ENCODE assay signal across 8 cellular contexts in genomic region chr5:151094054-151094858, GRCh38. TPM values are rescaled to one million over a fixed set of nuclear protein-coding genes. Genes with fewer than 3 reads are reported as not detected.
DNase-seq lines count a peak whose midpoint lies in the region; ATAC-seq and TF ChIP-seq lines count a peak whose summit lies in the region.

No MANE protein-coding gene starts in this region.

- CTCF ChIA-PET in Caco-2 (lab: Charles Lee), result interaction anchor here (0.8 kb wide), 1 partner anchor 158 kb away, joined by 7 read pairs; no protein-coding TSS in a partner anchor

- H3K9me3 ChIP-seq in Caco-2, result no peaks in the 10 kb centered on the region

- H3K27me3 ChIP-seq in Caco-2 (replicated peaks; ENCODE audit: control insufficient read depth, insufficient read depth, low read length), result no peaks in the 10 kb centered on the region

- DNase-seq in Caco-2, result no peak
- peak; percentile 84 for DNase-seq in activated CD8-positive, alpha-beta memory T cell treated with anti-CD3 and anti-CD28 coated beads, Interleukin-2, amount 50 U/mL, for 48 hours
- DNase-seq in germinal center (ENCODE audit: low spot score), result peak; percentile 28
- peak; percentile 29 for DNase-seq in stimulated activated CD8-positive, alpha-beta memory T cell treated with anti-CD3 and anti-CD28 coated beads, Interleukin-12 subunit alpha, Interleukin-12 subunit beta, amount 100 ng/mL, for 1 hour (ENCODE audit: low read depth)
- no peak for DNase-seq in SIG-M5 treated with dmso at 0.1 percent for 504 hours (lab: John Stamatoyannopoulos, UW; ENCODE audit: unreplicated experiment)
- no peak for DNase-seq in SW 1271 (lab: John Stamatoyannopoulos, UW)

- peaks cover 38% of the 10 kb centered on the region for H3K4me1 ChIP-seq in Caco-2

- TF ChIP-seq CTCF in Caco-2 (IDR thresholded peaks at IDR 0.05; ENCODE audit: insufficient read depth in 1 of 2, low read depth in 1 of 2, low read length in 1 of 2, severe bottlenecking in 1 of 2, unreplicated experiment in 1 of 2), result no peak

- H3K4me1 Mint-ChIP-seq in Caco-2 (ENCODE audit: low read depth, unreplicated experiment), result peaks cover 29% of the 10 kb centered on the region

- H3K36me3 Mint-ChIP-seq in Caco-2 (ENCODE audit: insufficient read depth, unreplicated experiment), result peaks cover 7% of the 10 kb centered on the region

- H3K4me3 Mint-ChIP-seq in Caco-2 (ENCODE audit: unreplicated experiment), result no peak overlapping the region

- H3K27me3 Mint-ChIP-seq in Caco-2 (ENCODE audit: insufficient read depth, unreplicated experiment), result no peaks in the 10 kb centered on the region

- intact Hi-C loops in Caco-2 (cut with micrococcal nuclease; ENCODE audit: unreplicated experiment), result no loop called here

- H3K4me3 ChIP-seq in Caco-2 (ENCODE audit: low read depth, low read length), result no peak overlapping the region

- H3K27ac Mint-ChIP-seq in Caco-2 (ENCODE audit: unreplicated experiment), result peak overlapping the region; percentile 29

- H3K9me3 Mint-ChIP-seq in Caco-2 (ENCODE audit: unreplicated experiment), result no peaks in the 10 kb centered on the region

- BruUV-seq in Caco-2 (replicated peaks; lab: Mats Ljungman, UMichigan), result no TSS peak

- no peaks in the 10 kb centered on the region for H3K36me3 ChIP-seq in Caco-2 (ENCODE audit: control insufficient read depth, insufficient read depth, low read length)

- ATAC-seq in GM19467 (IDR thresholded peaks at IDR 0.05; ENCODE audit: unreplicated experiment) (peak; percentile 65), HG03571 (IDR thresholded peaks at IDR 0.05; ENCODE audit: unreplicated experiment) (peak; percentile 68)

- POLR2A ChIA-PET in Caco-2 (lab: Charles Lee), result no interaction called here

RNA-seq across cellular contexts. Expression of gene TNIP1, which starts 13.4 kb away (rescaled TPM):
- total RNA-seq in Caco-2 (2022), result 62.7 and 65.7 TPM in 2 replicates

Comparison
In these comparisons a context has a peak if more than half of its experiments do, and no peak if none do; other contexts are left out.
1. DNase-seq: peak in activated CD8-positive, alpha-beta memory T cell treated with anti-CD3 and anti-CD28 coated beads, Interleukin-2, amount 50 U/mL, for 48 hours (single experiment), germinal center (single experiment) and stimulated activated CD8-positive, alpha-beta memory T cell treated with anti-CD3 and anti-CD28 coated beads, Interleukin-12 subunit alpha, Interleukin-12 subunit beta, amount 100 ng/mL, for 1 hour (single experiment); none in Caco-2 (0 of 2), SIG-M5 treated with dmso at 0.1 percent for 504 hours (single experiment) and SW 1271 (0 of 2).